13 cellular contexts compared by ENCODE assay signal in genomic region chr18:987325-988186, GRCh38.
DNase-seq lines count a peak whose midpoint lies in the region; ATAC-seq and TF ChIP-seq lines count a peak whose summit lies in the region.
"Had no signal": no experiment of that assay in that cellular context is flagged by ENCODE, and none has a peak within 500 bp of the region (broad histone marks: within the 10 kb centered on the region; RNA-seq: fewer than 3 reads in every experiment).

No MANE protein-coding gene starts in this region.

- no peaks in the 10 kb centered on the region for H3K36me3 ChIP-seq in fibroblast of lung (ENCODE audit: control insufficient read depth, insufficient read depth, low read length)
- no peaks in the 10 kb centered on the region for H3K36me3 ChIP-seq in H7 (replicated peaks; ENCODE audit: control insufficient read depth, insufficient read depth, low read length)
- no peaks in the 10 kb centered on the region for H3K36me3 ChIP-seq in effector memory CD4-positive, alpha-beta T cell (ENCODE audit: control insufficient read depth, insufficient read depth, low read length)

- no peaks in the 10 kb centered on the region for H3K9me3 ChIP-seq in fibroblast of lung (ENCODE audit: control insufficient read depth, insufficient read depth, low read depth, low read length)
- no peaks in the 10 kb centered on the region for H3K9me3 ChIP-seq in effector memory CD4-positive, alpha-beta T cell (ENCODE audit: control insufficient read depth, low read length)

- DNase-seq in GM04503 (ENCODE audit: low read depth): peak; percentile 69
- DNase-seq in SW 1271 (lab: John Stamatoyannopoulos, UW): peak; percentile 2 to 37
- DNase-seq in fibroblast of lung (ENCODE audit: low read depth in 2 of 2): peak; percentile 25 to 95
- DNase-seq in pulmonary artery endothelial cell (ENCODE audit: low read depth, low spot score): peak; percentile 85
- no peak for DNase-seq in activated CD8-positive, alpha-beta memory T cell treated with anti-CD3 and anti-CD28 coated beads for 24 hours
- no peak for DNase-seq in H7
- no peak for DNase-seq in effector memory CD4-positive, alpha-beta T cell
- DNase-seq: activated CD4-positive, alpha-beta T cell treated with anti-CD3 and anti-CD28 coated beads, Interleukin-2, amount 10 ng/mL, durations not matched to agents 7 days and 5 days; caudate nucleus; CD4-positive, alpha-beta T cell; NCI-H2171 treated with DMSO at 0.1 percent for 48 hours; retina had no signal

- ATAC-seq in HG03342 (IDR thresholded peaks at IDR 0.05; ENCODE audit: unreplicated experiment): no peak

- no peak for TF ChIP-seq CTCF in fibroblast of lung (conservative IDR thresholded peaks at IDR 0.05 in 1 of 2, IDR thresholded peaks at IDR 0.05 in 1 of 2; ENCODE audit: low read depth in 1 of 2, low read length in 2 of 2)

- H3K27ac ChIP-seq in fibroblast of lung (ENCODE audit: insufficient read depth, low read length): no peak overlapping the region
- no peak overlapping the region for H3K27ac ChIP-seq in effector memory CD4-positive, alpha-beta T cell (ENCODE audit: insufficient read depth, low read length, poor library complexity, severe bottlenecking)

- no peaks in the 10 kb centered on the region for H4K20me1 ChIP-seq in fibroblast of lung (ENCODE audit: control insufficient read depth, extremely low read depth, insufficient read depth, low read length)

- no peak overlapping the region for H2AFZ ChIP-seq in fibroblast of lung (ENCODE audit: low read length)

- no peak overlapping the region for H3K4me2 ChIP-seq in fibroblast of lung (ENCODE audit: extremely low read depth, insufficient read depth, low read length)

- H3K27me3 ChIP-seq in fibroblast of lung (ENCODE audit: control insufficient read depth, insufficient read depth, low read length) (no peaks in the 10 kb centered on the region), H7 (ENCODE audit: control insufficient read depth, insufficient read depth, low read length) (no peaks in the 10 kb centered on the region)
- H3K27me3 ChIP-seq in effector memory CD4-positive, alpha-beta T cell (replicated peaks; ENCODE audit: control insufficient read depth, insufficient read depth, low read length, poor library complexity, severe bottlenecking): no peaks in the 10 kb centered on the region

- H3K79me2 ChIP-seq in fibroblast of lung (ENCODE audit: control insufficient read depth, insufficient read depth, low read length): no peaks in the 10 kb centered on the region

- no peak overlapping the region for H3K4me3 ChIP-seq in fibroblast of lung (replicated peaks in 1 of 4; ENCODE audit: control extremely low read depth in 1 of 4, insufficient read depth in 1 of 4, low read depth in 3 of 4, low read length in 4 of 4)
- H3K4me3 ChIP-seq in H7 (ENCODE audit: insufficient read depth, low read depth, low read length): no peak overlapping the region
- H3K4me3 ChIP-seq in effector memory CD4-positive, alpha-beta T cell (ENCODE audit: insufficient read depth, low read depth, low read length, poor library complexity, severe bottlenecking): no peak overlapping the region

- H3K9ac ChIP-seq in fibroblast of lung (ENCODE audit: insufficient read depth, low read length): no peak overlapping the region

- H3K4me1 ChIP-seq in fibroblast of lung (ENCODE audit: control insufficient read depth, extremely low read depth, insufficient read depth, low read length): no peaks in the 10 kb centered on the region
- no peaks in the 10 kb centered on the region for H3K4me1 ChIP-seq in effector memory CD4-positive, alpha-beta T cell (ENCODE audit: control insufficient read depth, insufficient read depth, low read length, poor library complexity, severe bottlenecking)

Comparison
In these comparisons a context has a peak if more than half of its experiments do, and no peak if none do; other contexts are left out.
1. DNase-seq: peak in GM04503 (single experiment), SW 1271 (2 of 2), fibroblast of lung (2 of 2) and pulmonary artery endothelial cell (single experiment); none in activated CD8-positive, alpha-beta memory T cell treated with anti-CD3 and anti-CD28 coated beads for 24 hours (single experiment), H7 (single experiment) and effector memory CD4-positive, alpha-beta T cell (0 of 3).